Comparison of ENCODE assay signal across 1 cellular context in the genomic region with DNA sequence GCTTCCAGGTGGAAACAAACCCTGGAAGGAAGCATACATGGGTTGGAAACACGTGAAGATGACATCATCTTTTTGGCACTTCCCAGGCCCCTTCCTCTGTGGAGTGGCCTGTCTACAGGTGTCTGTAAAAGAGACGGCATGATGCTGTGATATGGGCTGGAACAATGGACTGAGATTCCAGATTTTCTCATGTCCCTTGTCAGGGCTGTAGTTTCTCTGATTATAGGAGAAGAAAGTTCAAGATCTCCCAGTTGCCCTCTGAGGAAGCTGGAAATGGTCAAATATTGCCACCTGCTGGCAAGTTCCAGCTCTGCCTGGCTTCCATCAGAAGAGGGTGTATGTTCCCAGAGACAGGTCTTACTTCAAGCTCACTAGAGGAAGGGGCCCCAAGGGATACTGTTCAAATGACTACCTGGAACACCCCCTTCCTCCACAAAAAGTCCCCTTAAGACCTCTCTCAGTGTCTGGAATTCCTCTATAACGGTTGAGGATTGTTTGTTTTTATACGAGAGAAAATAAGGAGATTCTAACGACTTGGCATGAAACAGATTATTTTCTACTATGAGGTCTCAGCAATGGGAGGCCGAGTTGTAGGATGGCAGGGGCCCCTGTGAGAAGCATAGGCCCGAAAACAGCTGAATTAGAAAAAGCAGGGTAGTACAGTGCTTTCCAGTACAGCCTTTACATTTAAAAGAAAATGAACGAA.
TF ChIP-seq lines count a peak whose summit lies in the region.

No MANE protein-coding gene starts in this region.

TF ChIP-seq in H1, 55 proteins besides CTCF, POLR2A, EP300 and RAD21:
- TF ChIP-seq JUND (IDR thresholded peaks at IDR 0.05; ENCODE audit: low read length) (peak; percentile 51; the same call in 1 of the 2 replicates), KDM4A (IDR thresholded peaks at IDR 0.05; ENCODE audit: low read depth, low read length, severe bottlenecking) (no peak)
